1 cellular context compared by ENCODE assay signal in genomic region chr4:128060620-128061565, GRCh38.
A peak's percentile ranks its signal among the peaks of the same experiment; 100 is the strongest.
TF ChIP-seq lines count a peak whose summit lies in the region.

Gene LARP1B (plus strand): TSS chr4:128061312. CDS start chr4:128074952, 13,640 bp downstream.

TF ChIP-seq in K562, 482 proteins besides CTCF, POLR2A, EP300 and RAD21 (continued from another document):
- TF ChIP-seq THAP7 (CRISPR knock-in tag; IDR thresholded peaks at IDR 0.05), result 0 out of 2 replicates have a peak, but pooled peaks have one; percentile 23
- TF ChIP-seq MED1 (CRISPR knock-in tag; IDR thresholded peaks at IDR 0.05; ENCODE audit: borderline replicate concordance), result 0 out of 2 replicates have a peak, but pooled peaks have one; percentile 35
- TF ChIP-seq TAF15 (IDR thresholded peaks at IDR 0.05; ENCODE audit: low read depth, low read length), result no peak
- no peak for TF ChIP-seq ZFP91 (CRISPR knock-in tag; IDR thresholded peaks at IDR 0.05)
- TF ChIP-seq IFI16 (CRISPR knock-in tag; IDR thresholded peaks at IDR 0.05), result no peak
- peak; percentile 33 to 71 (median 63) for TF ChIP-seq YY1 (IDR thresholded peaks at IDR 0.05; ENCODE audit: borderline replicate concordance in 1 of 3, control insufficient read depth in 1 of 3, extremely low read depth in 1 of 3, insufficient read depth in 3 of 3, insufficient read length in 1 of 3, insufficient replicate concordance in 2 of 3, low read depth in 1 of 3, low read length in 2 of 3)
- TF ChIP-seq ZZZ3 (IDR thresholded peaks at IDR 0.05), result no peak
- no peak for TF ChIP-seq ZFPM2 (CRISPR knock-in tag; IDR thresholded peaks at IDR 0.05)
- TF ChIP-seq CBX3 (IDR thresholded peaks at IDR 0.05; ENCODE audit: borderline replicate concordance in 1 of 2, low read length in 2 of 2), result 0 out of 3 replicates have a peak, but pooled peaks of 1 of the 2 experiments have one; percentile 18
- TF ChIP-seq HDAC8 (tag; IDR thresholded peaks at IDR 0.05), result peak; percentile 69; the same call in 1 of the 2 replicates
- peak; percentile 54; the same call in 1 of the 2 replicates for TF ChIP-seq PRMT5 (CRISPR knock-in tag; IDR thresholded peaks at IDR 0.05)
- no peak for TF ChIP-seq ID3 (CRISPR knock-in tag; IDR thresholded peaks at IDR 0.05)
- peak; percentile 73; the same call in 1 of the 2 replicates for TF ChIP-seq ID3 (tag; IDR thresholded peaks at IDR 0.05)
- peak; percentile 23 for TF ChIP-seq BRD9 (IDR thresholded peaks at IDR 0.05; ENCODE audit: low read depth, partially characterized antibody)
- TF ChIP-seq ZNF592 (IDR thresholded peaks at IDR 0.05), result peak; percentile 97
- TF ChIP-seq RBM25 (IDR thresholded peaks at IDR 0.05; ENCODE audit: low read depth, low read length, severe bottlenecking), result peak; percentile 83
- no peak for TF ChIP-seq CEBPB (tag; IDR thresholded peaks at IDR 0.05)
- 0 out of 2 replicates have a peak, but pooled peaks have one; percentile 15 for TF ChIP-seq ARID2 (IDR thresholded peaks at IDR 0.05)
- no peak for TF ChIP-seq ZNF212 (CRISPR knock-in tag; IDR thresholded peaks at IDR 0.05)
- peak; percentile 97 for TF ChIP-seq POLR2G (IDR thresholded peaks at IDR 0.05; ENCODE audit: low read depth, low read length)
- TF ChIP-seq EGR1 (conservative IDR thresholded peaks at IDR 0.05), result peak; percentile 43
- TF ChIP-seq ZNF224 (CRISPR knock-in tag; IDR thresholded peaks at IDR 0.05), result no peak
- no peak for TF ChIP-seq HIVEP1 (CRISPR knock-in tag; IDR thresholded peaks at IDR 0.05)
- TF ChIP-seq PML (IDR thresholded peaks at IDR 0.05; ENCODE audit: low read length), result peak; percentile 60; the same call in 1 of the 2 replicates
- TF ChIP-seq KLF13 (tag; IDR thresholded peaks at IDR 0.05; ENCODE audit: borderline replicate concordance, low read depth), result peak; percentile 66; the same call in 1 of the 2 replicates
- no peak for TF ChIP-seq MTF1 (CRISPR knock-in tag; IDR thresholded peaks at IDR 0.05; ENCODE audit: borderline replicate concordance)
- peak; percentile 18 for TF ChIP-seq ZFP36 (IDR thresholded peaks at IDR 0.05; ENCODE audit: low read depth, low read length, partially characterized antibody)
- TF ChIP-seq HES1 (IDR thresholded peaks at IDR 0.05; ENCODE audit: low read depth), result no peak
- no peak for TF ChIP-seq ARHGAP35 (IDR thresholded peaks at IDR 0.05; ENCODE audit: partially characterized antibody)
